10 cellular contexts compared by ENCODE assay signal in the genomic region with DNA sequence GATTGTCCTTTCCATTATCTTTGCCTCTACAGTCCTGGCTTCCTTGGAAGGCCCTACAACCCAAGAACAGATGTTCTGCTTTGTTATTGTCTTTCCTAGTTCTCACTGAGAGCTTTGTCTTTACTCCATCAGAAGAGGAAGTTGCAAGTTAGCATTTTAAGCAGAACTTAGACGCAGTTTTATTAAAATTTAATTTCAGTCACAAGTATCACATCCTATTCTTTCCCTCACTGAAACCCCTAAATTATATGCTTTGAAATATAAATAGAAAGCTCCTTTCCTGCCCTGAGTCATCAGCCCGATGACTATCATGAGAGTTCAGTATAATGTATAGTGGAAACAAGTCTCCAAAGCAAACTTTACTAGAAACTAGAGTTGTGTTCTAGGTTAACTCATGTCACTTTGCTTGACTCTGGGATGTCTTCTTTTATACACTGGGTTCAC.
A peak's percentile ranks its signal among the peaks of the same experiment; 100 is the strongest.
DNase-seq lines count a peak whose midpoint lies in the region; ATAC-seq and TF ChIP-seq lines count a peak whose summit lies in the region.
"Had no signal": no experiment of that assay in that cellular context is flagged by ENCODE, and none has a peak within 500 bp of the region (broad histone marks: within the 10 kb centered on the region; RNA-seq: fewer than 3 reads in every experiment).

No MANE protein-coding gene starts in this region.

- no peaks in the 10 kb centered on the region for H3K4me1 ChIP-seq in endodermal cell (ENCODE audit: control insufficient read depth, insufficient read depth, low read length)

- H3K27ac Mint-ChIP-seq in WTC11 = no peak overlapping the region
- H3K27ac Mint-ChIP-seq in endodermal cell = no peak overlapping the region

- H3K27me3 ChIP-seq in GM06990 (replicated peaks; ENCODE audit: control insufficient read depth, insufficient read depth, low read length) (no peaks in the 10 kb centered on the region), endodermal cell (ENCODE audit: control insufficient read depth, insufficient read depth, low read length, poor library complexity, severe bottlenecking) (no peaks in the 10 kb centered on the region)

- H3K9me3 ChIP-seq in endodermal cell (ENCODE audit: control insufficient read depth, low read length) = no peaks in the 10 kb centered on the region

- no peak overlapping the region for H3K4me3 Mint-ChIP-seq in WTC11
- H3K4me3 Mint-ChIP-seq in endodermal cell = no peak overlapping the region

- no peak overlapping the region for H3K9ac ChIP-seq in endodermal cell (ENCODE audit: extremely low read depth, low read length, poor library complexity, severe bottlenecking)
- H3K9ac ChIP-seq: KMS-11 had no signal

- peak; percentile 55 for DNase-seq in GM06990 (ENCODE audit: extremely low read depth, insufficient read length)
- no peak for DNase-seq in WTC11 (ENCODE audit: low spot score)
- no peak for DNase-seq in HCEC 1CT
- DNase-seq in hypothalamus (lab: John Stamatoyannopoulos, UW) = no peak
- no peak for DNase-seq in DMS153 (lab: John Stamatoyannopoulos, UW)
- DNase-seq in endodermal cell = no peak
- DNase-seq: Calu3 had no signal

- H3K9me3 Mint-ChIP-seq in WTC11 = no peaks in the 10 kb centered on the region
- H3K9me3 Mint-ChIP-seq in endodermal cell = no peaks in the 10 kb centered on the region

- H3K36me3 ChIP-seq in GM06990 (ENCODE audit: control insufficient read depth, insufficient read depth, low read length) (no peaks in the 10 kb centered on the region), endodermal cell (ENCODE audit: control insufficient read depth, insufficient read depth, low read length) (no peaks in the 10 kb centered on the region)

- H3K4me3 ChIP-seq in GM06990 (replicated peaks; ENCODE audit: low read depth, low read length) = no peak overlapping the region
- no peak overlapping the region for H3K4me3 ChIP-seq in endodermal cell (ENCODE audit: low read length)

- no peak overlapping the region for H3K27ac ChIP-seq in endodermal cell (ENCODE audit: low read depth, low read length)
- H3K27ac ChIP-seq: KMS-11 had no signal

- CTCF ChIA-PET in WTC11 (lab: Charles Lee) = no interaction called here

- 89% methylated on average over 2 of the region's 2 CpGs; no CpG with 5 or more reads in 1 of the 2 experiments for WGBS in endodermal cell (ENCODE audit: insufficient coverage in 1 of 2, insufficient read length in 1 of 2), 2 experiments

- TF ChIP-seq CTCF in GM06990 (IDR thresholded peaks at IDR 0.05; ENCODE audit: insufficient read depth, low read length, poor library complexity, severe bottlenecking) (no peak), WTC11 (IDR thresholded peaks at IDR 0.05) (no peak), endodermal cell (conservative IDR thresholded peaks at IDR 0.05) (no peak)

- ATAC-seq in GM19463 (IDR thresholded peaks at IDR 0.05; ENCODE audit: unreplicated experiment) (peak; percentile 85), HG03095 (IDR thresholded peaks at IDR 0.05; ENCODE audit: unreplicated experiment) (peak; percentile 90), WTC11 (peak; percentile 30; the same call in 1 of the 2 replicates)

- H3K27me3 Mint-ChIP-seq in WTC11 (ENCODE audit: low read depth) (no peaks in the 10 kb centered on the region), endodermal cell (ENCODE audit: insufficient read depth) (no peaks in the 10 kb centered on the region)

- POLR2A ChIA-PET in WTC11 (lab: Charles Lee) = no interaction called here

- H3K36me3 Mint-ChIP-seq in WTC11 (no peaks in the 10 kb centered on the region), endodermal cell (ENCODE audit: low read depth) (no peaks in the 10 kb centered on the region)

- H3K4me1 Mint-ChIP-seq in WTC11 (peaks cover 9% of the 10 kb centered on the region), endodermal cell (no peaks in the 10 kb centered on the region)

TF ChIP-seq in WTC11, 78 proteins besides CTCF, POLR2A, EP300 and RAD21 (continues in another document):
- TF ChIP-seq JUN (CRISPR knock-in tag; IDR thresholded peaks at IDR 0.05) (no peak), NR1H2 (CRISPR knock-in tag; IDR thresholded peaks at IDR 0.05) (no peak), MLX (CRISPR knock-in tag; IDR thresholded peaks at IDR 0.05) (no peak), MXD4 (CRISPR knock-in tag; IDR thresholded peaks at IDR 0.05; ENCODE audit: borderline replicate concordance) (no peak), ZNF425 (CRISPR knock-in tag; conservative IDR thresholded peaks at IDR 0.05) (no peak), ZNF219 (CRISPR knock-in tag; IDR thresholded peaks at IDR 0.05; ENCODE audit: borderline replicate concordance) (no peak), FOXK1 (CRISPR knock-in tag; IDR thresholded peaks at IDR 0.05) (no peak), USF2 (CRISPR knock-in tag; IDR thresholded peaks at IDR 0.05) (no peak), ZNF416 (CRISPR knock-in tag; IDR thresholded peaks at IDR 0.05) (no peak), ZNF138 (CRISPR knock-in tag; conservative IDR thresholded peaks at IDR 0.05) (no peak), NFE2L1 (CRISPR knock-in tag; IDR thresholded peaks at IDR 0.05) (no peak), ZNF317 (CRISPR knock-in tag; IDR thresholded peaks at IDR 0.05; ENCODE audit: borderline replicate concordance, low read depth) (no peak)
- TF ChIP-seq, protein P1, sequence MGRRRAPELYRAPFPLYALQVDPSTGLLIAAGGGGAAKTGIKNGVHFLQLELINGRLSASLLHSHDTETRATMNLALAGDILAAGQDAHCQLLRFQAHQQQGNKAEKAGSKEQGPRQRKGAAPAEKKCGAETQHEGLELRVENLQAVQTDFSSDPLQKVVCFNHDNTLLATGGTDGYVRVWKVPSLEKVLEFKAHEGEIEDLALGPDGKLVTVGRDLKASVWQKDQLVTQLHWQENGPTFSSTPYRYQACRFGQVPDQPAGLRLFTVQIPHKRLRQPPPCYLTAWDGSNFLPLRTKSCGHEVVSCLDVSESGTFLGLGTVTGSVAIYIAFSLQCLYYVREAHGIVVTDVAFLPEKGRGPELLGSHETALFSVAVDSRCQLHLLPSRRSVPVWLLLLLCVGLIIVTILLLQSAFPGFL (CRISPR knock-in tag; IDR thresholded peaks at IDR 0.05; ENCODE audit: borderline replicate concordance) = no peak
- TF ChIP-seq, protein P2, sequence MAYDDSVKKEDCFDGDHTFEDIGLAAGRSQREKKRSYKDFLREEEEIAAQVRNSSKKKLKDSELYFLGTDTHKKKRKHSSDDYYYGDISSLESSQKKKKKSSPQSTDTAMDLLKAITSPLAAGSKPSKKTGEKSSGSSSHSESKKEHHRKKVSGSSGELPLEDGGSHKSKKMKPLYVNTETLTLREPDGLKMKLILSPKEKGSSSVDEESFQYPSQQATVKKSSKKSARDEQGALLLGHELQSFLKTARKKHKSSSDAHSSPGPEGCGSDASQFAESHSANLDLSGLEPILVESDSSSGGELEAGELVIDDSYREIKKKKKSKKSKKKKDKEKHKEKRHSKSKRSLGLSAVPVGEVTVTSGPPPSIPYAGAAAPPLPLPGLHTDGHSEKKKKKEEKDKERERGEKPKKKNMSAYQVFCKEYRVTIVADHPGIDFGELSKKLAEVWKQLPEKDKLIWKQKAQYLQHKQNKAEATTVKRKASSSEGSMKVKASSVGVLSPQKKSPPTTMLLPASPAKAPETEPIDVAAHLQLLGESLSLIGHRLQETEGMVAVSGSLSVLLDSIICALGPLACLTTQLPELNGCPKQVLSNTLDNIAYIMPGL (CRISPR knock-in tag; IDR thresholded peaks at IDR 0.05) = no peak
- TF ChIP-seq, protein P3, sequence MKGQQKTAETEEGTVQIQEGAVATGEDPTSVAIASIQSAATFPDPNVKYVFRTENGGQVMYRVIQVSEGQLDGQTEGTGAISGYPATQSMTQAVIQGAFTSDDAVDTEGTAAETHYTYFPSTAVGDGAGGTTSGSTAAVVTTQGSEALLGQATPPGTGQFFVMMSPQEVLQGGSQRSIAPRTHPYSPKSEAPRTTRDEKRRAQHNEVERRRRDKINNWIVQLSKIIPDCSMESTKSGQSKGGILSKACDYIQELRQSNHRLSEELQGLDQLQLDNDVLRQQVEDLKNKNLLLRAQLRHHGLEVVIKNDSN (CRISPR knock-in tag; IDR thresholded peaks at IDR 0.05) = no peak

Comparison
In these comparisons a context has a peak if more than half of its experiments do, and no peak if none do; other contexts are left out.
1. ATAC-seq: peak in every context shown above with its lines; median percentile 90 in HG03095; 85 in GM19463; 30 in WTC11.